ENCODE assay signal across 8 cellular contexts in genomic region chr7:12715372-12716133, GRCh38. TPM values are rescaled to one million over a fixed set of nuclear protein-coding genes. Genes with fewer than 3 reads are reported as not detected.
DNase-seq lines count a peak whose midpoint lies in the region; ATAC-seq and TF ChIP-seq lines count a peak whose summit lies in the region.

No MANE protein-coding gene starts in this region.

- POLR2A ChIA-PET in MCF 10A (lab: Yijun Ruan, JAX): interaction anchor here (0.6 to 10.7 kb wide), 28 partner anchors 9 to 545 kb away, joined by 3 to 159 read pairs (median 4); partner anchors contain the start of gene ARL4A

- H3K27me3 ChIP-seq in iPS-18a (ENCODE audit: control insufficient read depth, insufficient read depth, low read length): peaks cover 10% of the 10 kb centered on the region

- TF ChIP-seq CTCF in 22Rv1 (IDR thresholded peaks at IDR 0.05) (no peak), MCF 10A (IDR thresholded peaks at IDR 0.05; ENCODE audit: unreplicated experiment) (no peak), GM13976 (IDR thresholded peaks at IDR 0.05; ENCODE audit: borderline replicate concordance, control extremely low read depth, extremely low read depth, insufficient read depth, missing control alignments) (no peak)

- CTCF ChIA-PET in MCF 10A (lab: Yijun Ruan, JAX): interaction anchor here (0.6 to 2.3 kb wide), 12 partner anchors 9 to 480 kb away, joined by 3 to 9 read pairs (median 4); no protein-coding TSS in a partner anchor

- H3K36me3 Mint-ChIP-seq in MCF 10A (ENCODE audit: insufficient read depth, unreplicated experiment): no peaks in the 10 kb centered on the region

- DNase-seq in HCEC 1CT (peak; percentile 97), RPMI7951 (ENCODE audit: low read depth) (peak; percentile 95), MCF 10A (ENCODE audit: unreplicated experiment) (peak; percentile 98), sciatic nerve (ENCODE audit: low spot score) (peak; percentile 63), GM13976 (ENCODE audit: low spot score) (no peak)

- peak overlapping the region; percentile 92 for H3K27ac Mint-ChIP-seq in MCF 10A (ENCODE audit: low read depth, unreplicated experiment)

- H3K36me3 ChIP-seq in iPS-18a (ENCODE audit: control insufficient read depth, low read depth, low read length): no peaks in the 10 kb centered on the region

- H3K27me3 Mint-ChIP-seq in MCF 10A (ENCODE audit: insufficient read depth, unreplicated experiment): no peaks in the 10 kb centered on the region

- H3K9me3 ChIP-seq in iPS-18a (ENCODE audit: control insufficient read depth, low read depth, low read length): no peaks in the 10 kb centered on the region

- peaks cover 52% of the 10 kb centered on the region for H3K4me1 ChIP-seq in iPS-18a (ENCODE audit: control insufficient read depth, low read depth, low read length)

- H3K9ac ChIP-seq in iPS-18a (ENCODE audit: low read length): peak overlapping the region; percentile 62

- H3K9me3 Mint-ChIP-seq in MCF 10A (ENCODE audit: unreplicated experiment): no peaks in the 10 kb centered on the region

- peak overlapping the region; percentile 97 for H3K27ac ChIP-seq in 22Rv1
- peak overlapping the region; percentile 66 for H3K27ac ChIP-seq in iPS-18a (ENCODE audit: low read length)

- TSS peak; percentile 84 for BruUV-seq in MCF 10A (replicated peaks; lab: Mats Ljungman, UMichigan)

- H3K4me1 Mint-ChIP-seq in MCF 10A (ENCODE audit: insufficient read depth, unreplicated experiment): peaks cover 53% of the 10 kb centered on the region

- intact Hi-C loops in MCF 10A (cut with micrococcal nuclease) (loop anchor here (1.0 to 10.0 kb wide), 3 partner anchors 28 to 399 kb away; partner anchors contain the start of gene ARL4A), sciatic nerve (cut with DNase I) (no loop called here)

- in situ Hi-C loops in GM13976 (cut with MboI; ENCODE audit: low sequenced_read_pairs, unreplicated experiment): no loop called here

- H3K4me3 ChIP-seq in iPS-18a (ENCODE audit: low read length): peak overlapping the region; percentile 47

- peak overlapping the region; percentile 76 for H3K4me3 Mint-ChIP-seq in MCF 10A (ENCODE audit: unreplicated experiment)

- ATAC-seq in sciatic nerve (peak; percentile 95), HG03175 (IDR thresholded peaks at IDR 0.05; ENCODE audit: unreplicated experiment) (no peak)

RNA-seq across cellular contexts. Expression of gene ARL4A, which starts 28.1 kb away (rescaled TPM):
- 37.9 and 39.9 TPM in 2 replicates for total RNA-seq in RPMI7951 (2014; rRNA removed; shearing (Covaris generic))
- 30.7 and 42.6 TPM in 2 replicates for total RNA-seq in MCF 10A (2022)
- 21.2 TPM for total RNA-seq in sciatic nerve
